ENCODE assay signal across 24 cellular contexts in genomic region chr3:54506603-54507002, GRCh38.
DNase-seq lines count a peak whose midpoint lies in the region; ATAC-seq and TF ChIP-seq lines count a peak whose summit lies in the region.
"Had no signal": no experiment of that assay in that cellular context is flagged by ENCODE, and none has a peak within 500 bp of the region (broad histone marks: within the 10 kb centered on the region; RNA-seq: fewer than 3 reads in every experiment).

No MANE protein-coding gene starts in this region.

- H4K12ac ChIP-seq in trophoblast cell (ENCODE audit: low read depth, low read length): no peak overlapping the region

- no peaks in the 10 kb centered on the region for H3K36me3 ChIP-seq in mammary epithelial cell (ENCODE audit: insufficient read depth, low read length)
- H3K36me3 ChIP-seq in hepatocyte (replicated peaks; ENCODE audit: insufficient read depth, low read depth): no peaks in the 10 kb centered on the region
- no peaks in the 10 kb centered on the region for H3K36me3 ChIP-seq in trophoblast cell (ENCODE audit: control insufficient read depth in 1 of 2, insufficient read depth in 2 of 2, low read length in 2 of 2)
- H3K36me3 ChIP-seq: BE2C; BLaER1 treated with 17β-estradiol and CSF1 and Interleukin-3, amounts not matched to agents 10 nM and 100 nM had no signal

- H3K27ac ChIP-seq in mammary epithelial cell (ENCODE audit: insufficient read depth, low read depth, low read length) (no peak overlapping the region), hepatocyte (peak overlapping the region; percentile 16), trophoblast cell (ENCODE audit: low read depth, low read length) (no peak overlapping the region)
- H3K27ac ChIP-seq: A549; BLaER1 treated with 17β-estradiol and CSF1 and Interleukin-3, amounts not matched to agents 10 nM and 100 nM had no signal

- POLR2A ChIA-PET in MCF 10A (lab: Yijun Ruan, JAX): interaction anchor here (0.6 kb wide), 1 partner anchor 1737 kb away, joined by 3 read pairs; no protein-coding TSS in a partner anchor

- H2AFZ ChIP-seq in mammary epithelial cell (ENCODE audit: low read depth, low read length): no peak overlapping the region
- no peak overlapping the region for H2AFZ ChIP-seq in hepatocyte
- no peak overlapping the region for H2AFZ ChIP-seq in trophoblast cell (ENCODE audit: insufficient read depth, low read length, poor library complexity)

- H3K27me3 ChIP-seq in mammary epithelial cell (ENCODE audit: insufficient read depth, low read length): no peaks in the 10 kb centered on the region
- no peaks in the 10 kb centered on the region for H3K27me3 ChIP-seq in hepatocyte
- H3K27me3 ChIP-seq in trophoblast cell (ENCODE audit: insufficient read depth, low read length): no peaks in the 10 kb centered on the region
- H3K27me3 ChIP-seq: BE2C; BLaER1 treated with 17β-estradiol and CSF1 and Interleukin-3, amounts not matched to agents 10 nM and 100 nM had no signal

- H3K79me2 ChIP-seq in mammary epithelial cell (ENCODE audit: insufficient read depth, low read length): no peaks in the 10 kb centered on the region
- no peaks in the 10 kb centered on the region for H3K79me2 ChIP-seq in hepatocyte
- H3K79me2 ChIP-seq in trophoblast cell (ENCODE audit: control insufficient read depth, insufficient read depth, low read length, poor library complexity): no peaks in the 10 kb centered on the region

- dilution Hi-C loops in mammary epithelial cell (cut with HindIII; ENCODE audit: low sequenced_read_pairs): no loop called here

- H3K4me1 ChIP-seq in mammary epithelial cell (ENCODE audit: insufficient read depth, low read length): no peaks in the 10 kb centered on the region
- no peaks in the 10 kb centered on the region for H3K4me1 ChIP-seq in hepatocyte (ENCODE audit: insufficient read depth)
- H3K4me1 ChIP-seq in trophoblast cell (ENCODE audit: control insufficient read depth in 1 of 2, insufficient read depth in 2 of 2, low read length in 2 of 2): peaks cover 0 to 2% of the 10 kb centered on the region in 2 experiments
- H3K4me1 ChIP-seq: A549, BE2C had no signal

- no peak overlapping the region for H4K8ac ChIP-seq in trophoblast cell (ENCODE audit: low read depth, low read length)

- no peak overlapping the region for H2BK5ac ChIP-seq in trophoblast cell (ENCODE audit: low read depth, low read length, poor library complexity)

- no peak overlapping the region for H3K4me3 Mint-ChIP-seq in MCF 10A (ENCODE audit: unreplicated experiment)
- H3K4me3 Mint-ChIP-seq: CD14-positive monocyte; CD4-positive, alpha-beta T cell; CD8-positive, alpha-beta memory T cell had no signal

- BruUV-seq in mammary epithelial cell (replicated peaks; lab: Mats Ljungman, UMichigan) (no TSS peak), MCF 10A (replicated peaks; lab: Mats Ljungman, UMichigan) (no TSS peak)

- H3K9me2 ChIP-seq in hepatocyte (replicated peaks; ENCODE audit: insufficient read depth): no peaks in the 10 kb centered on the region

- no peaks in the 10 kb centered on the region for H3K4me1 Mint-ChIP-seq in MCF 10A (ENCODE audit: insufficient read depth, unreplicated experiment)
- H3K4me1 Mint-ChIP-seq: CD14-positive monocyte; CD8-positive, alpha-beta memory T cell had no signal

- no peak overlapping the region for H2BK120ac ChIP-seq in trophoblast cell (ENCODE audit: insufficient read depth, low read length, poor library complexity)

- no peak for TF ChIP-seq CTCF in mammary epithelial cell (conservative IDR thresholded peaks at IDR 0.05 in 1 of 2, IDR thresholded peaks at IDR 0.05 in 1 of 2; ENCODE audit: extremely low read depth in 1 of 2, insufficient read depth in 1 of 2, low read depth in 1 of 2, low read length in 2 of 2)
- TF ChIP-seq CTCF in MCF 10A (IDR thresholded peaks at IDR 0.05; ENCODE audit: unreplicated experiment): no peak
- TF ChIP-seq CTCF in hepatocyte (IDR thresholded peaks at IDR 0.05; ENCODE audit: poor library complexity): no peak

- no peaks in the 10 kb centered on the region for H3K27me3 Mint-ChIP-seq in MCF 10A (ENCODE audit: insufficient read depth, unreplicated experiment)

- no peak overlapping the region for H2BK12ac ChIP-seq in trophoblast cell (ENCODE audit: low read length)

- 69% methylated on average over 3 of the region's 3 CpGs for WGBS in mammary epithelial cell (ENCODE audit: low coverage, missing lambda C conversion rate)
- 58% methylated on average over 3 of the region's 3 CpGs for WGBS in hepatocyte (ENCODE audit: low lambda C conversion rate, missing lambda C conversion rate)
- WGBS in trophoblast cell (ENCODE audit: extremely low coverage, insufficient coverage, insufficient read length): no CpG with 5 or more reads among the region's 3 CpGs

- no peak overlapping the region for H3K27ac Mint-ChIP-seq in MCF 10A (ENCODE audit: low read depth, unreplicated experiment)
- H3K27ac Mint-ChIP-seq: CD4-positive, alpha-beta T cell; CD8-positive, alpha-beta memory T cell had no signal

- H4K91ac ChIP-seq in trophoblast cell (ENCODE audit: low read depth, low read length): no peak overlapping the region

- H4K20me1 ChIP-seq in mammary epithelial cell (ENCODE audit: insufficient read depth, low read length) (no peaks in the 10 kb centered on the region), hepatocyte (ENCODE audit: insufficient read depth, poor library complexity, severe bottlenecking) (no peaks in the 10 kb centered on the region)
- H4K20me1 ChIP-seq: BLaER1 treated with 17β-estradiol and CSF1 and Interleukin-3, amounts not matched to agents 10 nM and 100 nM had no signal

- no peaks in the 10 kb centered on the region for H3K9me3 ChIP-seq in mammary epithelial cell (replicated peaks; ENCODE audit: insufficient read depth, low read length)
- no peaks in the 10 kb centered on the region for H3K9me3 ChIP-seq in hepatocyte (ENCODE audit: low read depth)
- H3K9me3 ChIP-seq in trophoblast cell (ENCODE audit: insufficient read depth, low read depth, low read length): no peaks in the 10 kb centered on the region
- H3K9me3 ChIP-seq: A549; BE2C; BLaER1 treated with 17β-estradiol and CSF1 and Interleukin-3, amounts not matched to agents 10 nM and 100 nM had no signal

- no peak overlapping the region for H3K4me2 ChIP-seq in mammary epithelial cell (ENCODE audit: insufficient read depth, low read depth, low read length)
- no peak overlapping the region for H3K4me2 ChIP-seq in hepatocyte
- no peak overlapping the region for H3K4me2 ChIP-seq in trophoblast cell (ENCODE audit: low read length)
- H3K4me2 ChIP-seq: A549; BLaER1 treated with 17β-estradiol and CSF1 and Interleukin-3, amounts not matched to agents 10 nM and 100 nM had no signal

- intact Hi-C loops in mammary epithelial cell (cut with micrococcal nuclease): no loop called here
- intact Hi-C loops in MCF 10A (cut with micrococcal nuclease): no loop called here

- H3K9me3 Mint-ChIP-seq in MCF 10A (ENCODE audit: unreplicated experiment): peaks cover 8% of the 10 kb centered on the region

- H3K9ac ChIP-seq in mammary epithelial cell (ENCODE audit: insufficient read depth, low read length): no peak overlapping the region
- H3K9ac ChIP-seq in trophoblast cell (ENCODE audit: low read length): no peak overlapping the region
- H3K9ac ChIP-seq: BLaER1 treated with 17β-estradiol and CSF1 and Interleukin-3, amounts not matched to agents 10 nM and 100 nM had no signal

- peak; percentile 41 for DNase-seq in mammary epithelial cell
- DNase-seq in MCF 10A (ENCODE audit: unreplicated experiment): no peak
- DNase-seq in RKO (ENCODE audit: low spot score): peak; percentile 1
- DNase-seq in hepatocyte (ENCODE audit: low spot score): peak; percentile 7
- DNase-seq in trophoblast cell: peak; percentile 82 to 93
- DNase-seq in HUDEP-2 (lab: John Stamatoyannopoulos, UW; ENCODE audit: unreplicated experiment in 76 of 76): no peak
- no peak for DNase-seq in NCI-H1092 (lab: John Stamatoyannopoulos, UW)
- no peak for DNase-seq in left lobe of liver (ENCODE audit: low spot score)
- DNase-seq: 8988T; ACHN; AML-193; BE2C; CD4-positive, alpha-beta T cell; CD8-positive, alpha-beta memory T cell; DMS 273 treated with DMSO at 0.1 percent for 48 hours; DMS79; EL; GDM1; H7; HCEC 1CT had no signal

- no peak for ATAC-seq in left lobe of liver
- ATAC-seq: A549, GM12878 had no signal

- H3K36me3 Mint-ChIP-seq in MCF 10A (ENCODE audit: insufficient read depth, unreplicated experiment): no peaks in the 10 kb centered on the region
- H3K36me3 Mint-ChIP-seq: CD14-positive monocyte; CD8-positive, alpha-beta memory T cell had no signal

- no peak overlapping the region for H2AK5ac ChIP-seq in trophoblast cell (ENCODE audit: low read length)

- no peak overlapping the region for H3K23ac ChIP-seq in trophoblast cell (ENCODE audit: low read length)

- H3K4me3 ChIP-seq in mammary epithelial cell (replicated peaks in 1 of 3; ENCODE audit: insufficient read depth in 1 of 3, low read depth in 2 of 3, low read length in 3 of 3) (no peak overlapping the region), hepatocyte (no peak overlapping the region), trophoblast cell (ENCODE audit: low read depth, low read length) (no peak overlapping the region)
- H3K4me3 ChIP-seq: A549; BLaER1 treated with 17β-estradiol and CSF1 and Interleukin-3, amounts not matched to agents 10 nM and 100 nM; GM12878 had no signal

- no peak overlapping the region for H3K4ac ChIP-seq in trophoblast cell (ENCODE audit: low read depth, low read length)

- H3K14ac ChIP-seq in trophoblast cell (ENCODE audit: low read length): no peak overlapping the region

- in situ Hi-C loops in mammary epithelial cell (cut with MboI; ENCODE audit: low sequenced_read_pairs in 2 of 2): no loop called here

- no peaks in the 10 kb centered on the region for H3K79me1 ChIP-seq in trophoblast cell (ENCODE audit: low read length)

- CTCF ChIA-PET in mammary epithelial cell (lab: Charles Lee; ENCODE audit: low non-redundant PET): no interaction called here
- CTCF ChIA-PET in MCF 10A (lab: Yijun Ruan, JAX): interaction anchor here (0.5 to 1.1 kb wide), 4 partner anchors 32 to 351 kb away, joined by 3 to 7 read pairs (median 4); no protein-coding TSS in a partner anchor

- no peak overlapping the region for H3K18ac ChIP-seq in trophoblast cell (ENCODE audit: low read length)

Comparison
In these comparisons a context has a peak if more than half of its experiments do, and no peak if none do; other contexts are left out.
1. DNase-seq: peak in mammary epithelial cell (single experiment), RKO (single experiment), hepatocyte (single experiment) and trophoblast cell (2 of 2); none in MCF 10A (single experiment), HUDEP-2 (0 of 76), NCI-H1092 (single experiment) and left lobe of liver (single experiment).